In the genomic region with DNA sequence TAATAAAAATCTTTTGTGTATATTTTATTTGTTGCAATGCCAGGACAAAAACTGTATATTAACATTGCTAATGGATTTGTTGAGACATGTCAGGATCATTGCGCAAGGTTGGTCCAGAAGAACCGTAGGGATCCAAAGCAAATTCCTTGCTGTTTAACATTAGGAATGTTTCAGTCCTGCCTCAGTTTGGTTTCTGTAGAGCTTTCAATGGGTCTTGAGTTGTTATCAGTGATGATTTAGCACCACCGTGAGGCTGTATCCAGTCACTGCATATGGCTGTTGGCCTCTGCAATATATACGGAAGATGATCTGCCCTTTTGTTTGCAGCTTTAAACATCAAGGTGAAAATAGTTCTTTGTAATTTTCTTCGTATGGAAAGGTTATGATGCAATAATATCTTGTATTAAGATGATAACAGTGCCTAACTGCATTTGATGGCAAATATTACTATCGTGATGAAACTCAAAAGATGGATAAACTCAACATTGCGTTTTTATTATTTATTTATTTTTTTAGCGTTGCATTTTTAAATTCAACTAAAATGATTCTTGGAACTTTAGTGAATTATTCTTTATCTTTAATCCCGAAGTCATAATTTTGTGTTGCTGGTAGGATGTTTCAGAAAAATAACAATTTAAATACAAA, we compare ENCODE assay signal across 8 cellular contexts.
DNase-seq lines count a peak whose midpoint lies in the region; ATAC-seq and TF ChIP-seq lines count a peak whose summit lies in the region.

No MANE protein-coding gene starts in this region.

- TF ChIP-seq POLR2A in gastroesophageal sphincter (IDR thresholded peaks at IDR 0.05): no peak

- WGBS in gastroesophageal sphincter (ENCODE audit: low coverage in 1 of 2), 2 donors: 19 to 20% methylated on average over 9 of the region's 9 CpGs

- peaks cover 14 to 52% (median 18%) of the 10 kb centered on the region in 3 donors for H3K4me1 ChIP-seq in gastroesophageal sphincter

- H3K27me3 ChIP-seq in gastroesophageal sphincter: no peaks in the 10 kb centered on the region

- H3K27ac Mint-ChIP-seq in CD14-positive monocyte: no peak overlapping the region
- H3K27ac Mint-ChIP-seq in activated T-helper 1 cell treated with anti-CD3 and anti-CD28 coated beads, Interleukin-12 subunit alpha, Interleukin-12 subunit beta, Interleukin-2, Interleukin-4 antibody, amounts not matched to agents 30 ng/mL and 10 ng/mL and 1 ng/mL, durations not matched to agents 14 hours and 24 hours and 36 hours: no peak overlapping the region

- no peaks in the 10 kb centered on the region for H3K27me3 Mint-ChIP-seq in CD14-positive monocyte (ENCODE audit: low read depth in 3 of 3)
- no peaks in the 10 kb centered on the region for H3K27me3 Mint-ChIP-seq in activated T-helper 1 cell treated with anti-CD3 and anti-CD28 coated beads, Interleukin-12 subunit alpha, Interleukin-12 subunit beta, Interleukin-2, Interleukin-4 antibody, amounts not matched to agents 30 ng/mL and 10 ng/mL and 1 ng/mL, durations not matched to agents 14 hours and 24 hours and 36 hours (ENCODE audit: insufficient read depth)

- no peak for TF ChIP-seq EP300 in gastroesophageal sphincter (IDR thresholded peaks at IDR 0.05)

- no peaks in the 10 kb centered on the region for H3K4me1 Mint-ChIP-seq in CD14-positive monocyte
- H3K4me1 Mint-ChIP-seq in activated T-helper 1 cell treated with anti-CD3 and anti-CD28 coated beads, Interleukin-12 subunit alpha, Interleukin-12 subunit beta, Interleukin-2, Interleukin-4 antibody, amounts not matched to agents 30 ng/mL and 10 ng/mL and 1 ng/mL, durations not matched to agents 14 hours and 24 hours and 36 hours (ENCODE audit: low read depth): peaks cover 17% of the 10 kb centered on the region

- H3K36me3 Mint-ChIP-seq in CD14-positive monocyte: no peaks in the 10 kb centered on the region
- no peaks in the 10 kb centered on the region for H3K36me3 Mint-ChIP-seq in activated T-helper 1 cell treated with anti-CD3 and anti-CD28 coated beads, Interleukin-12 subunit alpha, Interleukin-12 subunit beta, Interleukin-2, Interleukin-4 antibody, amounts not matched to agents 30 ng/mL and 10 ng/mL and 1 ng/mL, durations not matched to agents 14 hours and 24 hours and 36 hours (ENCODE audit: low read depth)

- ATAC-seq in GM18870 (IDR thresholded peaks at IDR 0.05; ENCODE audit: unreplicated experiment): peak; percentile 74
- ATAC-seq in HG03442 (IDR thresholded peaks at IDR 0.05; ENCODE audit: unreplicated experiment): peak; percentile 83
- ATAC-seq in gastroesophageal sphincter: peak; percentile 65
- ATAC-seq in omental fat pad (ENCODE audit: low FRiP score): peak; percentile 91
- no peak for ATAC-seq in HG02970 (IDR thresholded peaks at IDR 0.05; ENCODE audit: low FRiP score, unreplicated experiment)

- no peaks in the 10 kb centered on the region for H3K36me3 ChIP-seq in gastroesophageal sphincter

- no peaks in the 10 kb centered on the region for H3K9me3 Mint-ChIP-seq in CD14-positive monocyte
- H3K9me3 Mint-ChIP-seq in activated T-helper 1 cell treated with anti-CD3 and anti-CD28 coated beads, Interleukin-12 subunit alpha, Interleukin-12 subunit beta, Interleukin-2, Interleukin-4 antibody, amounts not matched to agents 30 ng/mL and 10 ng/mL and 1 ng/mL, durations not matched to agents 14 hours and 24 hours and 36 hours: no peaks in the 10 kb centered on the region

- DNase-seq in CD14-positive monocyte (ENCODE audit: low spot score) (no peak), NCI-H510A treated with DMSO at 0.1 percent for 48 hours (lab: John Stamatoyannopoulos, UW) (peak; percentile 67), omental fat pad (ENCODE audit: low spot score) (no peak)
- peak; percentile 5 for DNase-seq in activated T-helper 1 cell treated with anti-CD3 and anti-CD28 coated beads, Interleukin-12 subunit alpha, Interleukin-12 subunit beta, Interleukin-2, Interleukin-4 antibody, amounts not matched to agents 30 ng/mL and 10 ng/mL and 1 ng/mL, durations not matched to agents 14 hours and 24 hours and 36 hours (ENCODE audit: low spot score)

- H3K27ac ChIP-seq in gastroesophageal sphincter: peak overlapping the region; percentile 61 to 73 (median 67)

- TF ChIP-seq CTCF in CD14-positive monocyte (IDR thresholded peaks at IDR 0.05): peak; percentile 75
- peak; percentile 80 to 94 (median 88) for TF ChIP-seq CTCF in gastroesophageal sphincter (IDR thresholded peaks at IDR 0.05)
- peak in 1 of 3 donors; percentile 65 for TF ChIP-seq CTCF in omental fat pad (IDR thresholded peaks at IDR 0.05)

- H3K9me3 ChIP-seq in gastroesophageal sphincter: no peaks in the 10 kb centered on the region

- no peak overlapping the region for H3K4me3 Mint-ChIP-seq in CD14-positive monocyte
- H3K4me3 Mint-ChIP-seq in activated T-helper 1 cell treated with anti-CD3 and anti-CD28 coated beads, Interleukin-12 subunit alpha, Interleukin-12 subunit beta, Interleukin-2, Interleukin-4 antibody, amounts not matched to agents 30 ng/mL and 10 ng/mL and 1 ng/mL, durations not matched to agents 14 hours and 24 hours and 36 hours: no peak overlapping the region

- intact Hi-C loops in CD14-positive monocyte (cut with micrococcal nuclease): no loop called here
- intact Hi-C loops in activated T-helper 1 cell treated with anti-CD3 and anti-CD28 coated beads, Interleukin-12 subunit alpha, Interleukin-12 subunit beta, Interleukin-2, Interleukin-4 antibody, amounts not matched to agents 30 ng/mL and 10 ng/mL and 1 ng/mL, durations not matched to agents 14 hours and 24 hours and 36 hours (cut with micrococcal nuclease): loop anchor here (1.0 to 10.0 kb wide), 3 partner anchors 306 to 1906 kb away; no protein-coding TSS in a partner anchor

- H3K4me3 ChIP-seq in gastroesophageal sphincter: no peak overlapping the region

Comparison
In these comparisons a context has a peak if more than half of its experiments do, and no peak if none do; other contexts are left out.
1. DNase-seq: peak in NCI-H510A treated with DMSO at 0.1 percent for 48 hours (single experiment) and activated T-helper 1 cell treated with anti-CD3 and anti-CD28 coated beads, Interleukin-12 subunit alpha, Interleukin-12 subunit beta, Interleukin-2, Interleukin-4 antibody, amounts not matched to agents 30 ng/mL and 10 ng/mL and 1 ng/mL, durations not matched to agents 14 hours and 24 hours and 36 hours (single experiment); none in CD14-positive monocyte (single experiment) and omental fat pad (single experiment).